In genomic region chr7:70523626-70524351, GRCh38 we compare ENCODE assay signal across 25 cellular contexts.
"Had no signal": no experiment of that assay in that cellular context is flagged by ENCODE, and none has a peak within 500 bp of the region (broad histone marks: within the 10 kb centered on the region; RNA-seq: fewer than 3 reads in every experiment).

No MANE protein-coding gene starts in this region.

- H3K79me2 ChIP-seq: hepatocyte, parathyroid adenoma had no signal

- H2AFZ ChIP-seq: hepatocyte, neural progenitor cell, parathyroid adenoma had no signal

- H3K9ac ChIP-seq: neural progenitor cell, parathyroid adenoma had no signal

- H3K4me3 ChIP-seq: heart right ventricle, hepatocyte, left lung, lower lobe of right lung, neural progenitor cell, right atrium auricular region, skin epidermis, spleen, suprapubic skin, thoracic aorta, tibial artery, uterus had no signal

- H3K4me2 ChIP-seq: hepatocyte, neural progenitor cell had no signal

- H3K36me3 ChIP-seq: heart right ventricle, left lung, lower lobe of right lung, neural progenitor cell, neutrophil, right atrium auricular region, suprapubic skin, thoracic aorta, tibial artery, uterus had no signal

- H3K27me3 ChIP-seq: heart right ventricle, hepatocyte, left lung, neural progenitor cell, neutrophil, right atrium auricular region, spleen, suprapubic skin, tibial artery, uterus had no signal

- H3K9me3 ChIP-seq: heart right ventricle, left lung, lower lobe of right lung, neutrophil, right atrium auricular region, spleen, suprapubic skin, thoracic aorta, tibial artery, uterus had no signal

- H3K27ac ChIP-seq: heart right ventricle, hepatocyte, left lung, lower lobe of right lung, neural progenitor cell, neutrophil, parathyroid adenoma, right atrium auricular region, skin epidermis, spleen, suprapubic skin, thoracic aorta, tibial artery, uterus had no signal

- H3K4me1 ChIP-seq: right atrium auricular region, spleen, uterus had no signal

- DNase-seq: heart right ventricle; islet precursor cell; kidney glomerular epithelial cell; left cardiac atrium; left lung; lower lobe of right lung; mammary epithelial cell; mesenchymal stem cell; naive B cell; natural killer cell; nephron progenitor cell; occipital lobe; spleen; stimulated activated CD4-positive, alpha-beta T cell treated with anti-CD3 and anti-CD28 coated beads, Interleukin-4, amount 100 ng/mL, for 24 hours; stimulated activated naive CD4-positive, alpha-beta T cell; tibial artery; uterus had no signal
